ENCODE assay signal across 10 cellular contexts in genomic region chr22:29605236-29605850, GRCh38. TPM values are rescaled to one million over a fixed set of nuclear protein-coding genes. Genes with fewer than 3 reads are reported as not detected.
DNase-seq lines count a peak whose midpoint lies in the region; ATAC-seq, FAIRE-seq and TF ChIP-seq lines count a peak whose summit lies in the region.
"Had no signal": no experiment of that assay in that cellular context is flagged by ENCODE, and none has a peak within 500 bp of the region (broad histone marks: within the 10 kb centered on the region; RNA-seq: fewer than 3 reads in every experiment).

No MANE protein-coding gene starts in this region.

- POLR2A ChIA-PET in A673 (lab: Charles Lee; ENCODE audit: low non-redundant PET), result no interaction called here
- POLR2A ChIA-PET in activated CD4-positive, alpha-beta memory T cell treated with anti-CD3 and anti-CD28 coated beads, Interleukin-2, amount 10 ng/mL, durations not matched to agents 7 days and 5 days (lab: Charles Lee), result interaction anchor here (0.8 to 2.4 kb wide), 13 partner anchors 8 to 819 kb away, joined by 3 to 24 read pairs (median 5); partner anchors contain the start of genes AP1B1, ASCC2, THOC5 and UQCR10

- peaks cover 25% of the 10 kb centered on the region for H4K20me1 ChIP-seq in GM23338 (replicated peaks; ENCODE audit: insufficient read depth)
- H4K20me1 ChIP-seq in keratinocyte (ENCODE audit: control insufficient read depth, extremely low read depth, insufficient read depth, low read length), result no peaks in the 10 kb centered on the region

- H3K4me3 Mint-ChIP-seq in GM23338, result peak overlapping the region; percentile 83; the same call in 1 of the 3 replicates
- H3K4me3 Mint-ChIP-seq in activated CD4-positive, alpha-beta memory T cell treated with anti-CD3 and anti-CD28 coated beads, Interleukin-2, amount 10 ng/mL, durations not matched to agents 7 days and 5 days, result peak overlapping the region; percentile 78

- TF ChIP-seq EP300 in gastroesophageal sphincter (IDR thresholded peaks at IDR 0.05), result no peak

- WGBS in gastroesophageal sphincter (ENCODE audit: low coverage in 1 of 2), 2 donors, result 94 to 95% methylated on average over 5 to 13 of the region's 13 CpGs

- peaks cover 2% of the 10 kb centered on the region; the same call in 1 of the 3 replicates for H3K9me3 Mint-ChIP-seq in GM23338
- H3K9me3 Mint-ChIP-seq in activated CD4-positive, alpha-beta memory T cell treated with anti-CD3 and anti-CD28 coated beads, Interleukin-2, amount 10 ng/mL, durations not matched to agents 7 days and 5 days, result peaks cover 1% of the 10 kb centered on the region

- no peaks in the 10 kb centered on the region for H3K27me3 ChIP-seq in A673 (replicated peaks; ENCODE audit: insufficient read depth, low read depth, low read length, poor library complexity)
- no peaks in the 10 kb centered on the region for H3K27me3 ChIP-seq in GM23338 (ENCODE audit: insufficient read depth)
- H3K27me3 ChIP-seq in keratinocyte (ENCODE audit: control insufficient read depth, extremely low read depth, insufficient read depth, low read length), result no peaks in the 10 kb centered on the region
- no peaks in the 10 kb centered on the region for H3K27me3 ChIP-seq in gastroesophageal sphincter
- H3K27me3 ChIP-seq: suprapubic skin had no signal

- H3K36me3 Mint-ChIP-seq in GM23338 (ENCODE audit: low read depth), result no peaks in the 10 kb centered on the region
- H3K36me3 Mint-ChIP-seq in activated CD4-positive, alpha-beta memory T cell treated with anti-CD3 and anti-CD28 coated beads, Interleukin-2, amount 10 ng/mL, durations not matched to agents 7 days and 5 days (ENCODE audit: low read depth), result peaks cover 28% of the 10 kb centered on the region

- H3K4me3 ChIP-seq in A673 (ENCODE audit: low read depth, low read length, poor library complexity, severe bottlenecking) (peak overlapping the region; percentile 94), GM23338 (no peak overlapping the region), keratinocyte (ENCODE audit: control insufficient read depth in 2 of 3, extremely low read depth in 1 of 3, insufficient read depth in 2 of 3, low read depth in 1 of 3, low read length in 3 of 3) (peak overlapping the region; percentile 65 to 95 (median 76)), kidney (ENCODE audit: low read length in 2 of 2) (no peak overlapping the region), gastroesophageal sphincter (peak overlapping the region in 1 of 2 donors; percentile 75)

- BruUV-seq in A673 (replicated peaks; lab: Mats Ljungman, UMichigan), result no TSS peak

- H3K4me1 ChIP-seq in A673 (ENCODE audit: insufficient read depth, low read length, poor library complexity, severe bottlenecking) (peaks cover 7% of the 10 kb centered on the region), GM23338 (ENCODE audit: insufficient read depth) (peaks cover 26% of the 10 kb centered on the region), keratinocyte (ENCODE audit: control insufficient read depth, extremely low read depth, insufficient read depth, low read length) (peaks cover 17% of the 10 kb centered on the region), kidney (ENCODE audit: control insufficient read depth in 1 of 2, insufficient read depth in 1 of 2, low read depth in 1 of 2, low read length in 2 of 2) (peaks cover 0 to 9% of the 10 kb centered on the region in 2 donors), gastroesophageal sphincter (peaks cover 0 to 41% (median 4%) of the 10 kb centered on the region in 3 donors)

- DNase-seq in A673 (ENCODE audit: low spot score), result no peak
- DNase-seq in GM23338 (ENCODE audit: low spot score), result no peak
- DNase-seq in activated CD4-positive, alpha-beta memory T cell treated with anti-CD3 and anti-CD28 coated beads, Interleukin-2, amount 10 ng/mL, durations not matched to agents 7 days and 5 days, result no peak
- DNase-seq in keratinocyte (ENCODE audit: low read depth, low spot score), result no peak
- DNase-seq in kidney, result no peak

- peak overlapping the region; percentile 84 for H3K4me2 ChIP-seq in GM23338
- peak overlapping the region; percentile 99 for H3K4me2 ChIP-seq in keratinocyte (ENCODE audit: control insufficient read depth, extremely low read depth, insufficient read depth, low read depth, low read length)

- no peaks in the 10 kb centered on the region for H3K9me2 ChIP-seq in GM23338 (ENCODE audit: insufficient read depth)

- dilution Hi-C loops in keratinocyte (cut with MboI; ENCODE audit: extremely low pct_ligation_motif_present, low sequenced_read_pairs), result no loop called here

- no peak overlapping the region for H3K9ac ChIP-seq in keratinocyte (ENCODE audit: control insufficient read depth, extremely low read depth, insufficient read depth, low read length)
- no peak overlapping the region for H3K9ac ChIP-seq in kidney (ENCODE audit: low read length in 2 of 2)

- CTCF ChIA-PET in A673 (lab: Charles Lee), result no interaction called here
- CTCF ChIA-PET in activated CD4-positive, alpha-beta memory T cell treated with anti-CD3 and anti-CD28 coated beads, Interleukin-2, amount 10 ng/mL, durations not matched to agents 7 days and 5 days (lab: Charles Lee), result interaction anchor here (0.6 to 3.5 kb wide), 8 partner anchors 11 to 31 kb away, joined by 3 to 26 read pairs (median 4); no protein-coding TSS in a partner anchor

- no peaks in the 10 kb centered on the region for H3K9me1 ChIP-seq in keratinocyte (ENCODE audit: control insufficient read depth, extremely low read depth, insufficient read depth, low read length)

- H3K27ac Mint-ChIP-seq in GM23338, result no peak overlapping the region
- H3K27ac Mint-ChIP-seq in activated CD4-positive, alpha-beta memory T cell treated with anti-CD3 and anti-CD28 coated beads, Interleukin-2, amount 10 ng/mL, durations not matched to agents 7 days and 5 days, result peak overlapping the region; percentile 83

- TF ChIP-seq CTCF in A673 (conservative IDR thresholded peaks at IDR 0.05; ENCODE audit: low read depth, low read length) (no peak), GM23338 (conservative IDR thresholded peaks at IDR 0.05; ENCODE audit: low read depth in 2 of 2) (no peak), keratinocyte (optimal IDR thresholded peaks at IDR 0.05 in 1 of 3, IDR thresholded peaks at IDR 0.05 in 1 of 3, conservative IDR thresholded peaks at IDR 0.05 in 1 of 3; ENCODE audit: extremely low read depth in 1 of 3, insufficient read depth in 2 of 3, low read length in 3 of 3) (no peak), kidney (IDR thresholded peaks at IDR 0.05; ENCODE audit: borderline replicate concordance, extremely low read depth, insufficient read depth) (no peak), gastroesophageal sphincter (IDR thresholded peaks at IDR 0.05) (no peak)

- H2AFZ ChIP-seq in GM23338 (no peak overlapping the region), keratinocyte (ENCODE audit: control insufficient read depth, low read length) (no peak overlapping the region)

- H3K79me2 ChIP-seq in GM23338 (replicated peaks; ENCODE audit: insufficient read depth), result peaks cover 61% of the 10 kb centered on the region
- peaks cover 69% of the 10 kb centered on the region for H3K79me2 ChIP-seq in keratinocyte (ENCODE audit: control insufficient read depth, insufficient read depth, low read length)

- FAIRE-seq in keratinocyte (lab: Jason Lieb, UNC) (no peak), kidney (lab: Jason Lieb, UNC) (no peak)
- FAIRE-seq: D721Med had no signal

- intact Hi-C loops in A673 (cut with micrococcal nuclease; ENCODE audit: unreplicated experiment), result no loop called here
- intact Hi-C loops in kidney (cut with DNase I), result no loop called here

- peaks cover 5% of the 10 kb centered on the region; the same call in 1 of the 2 replicates for H3F3A ChIP-seq in GM23338 (replicated peaks; ENCODE audit: low read depth)

- peaks cover 14% of the 10 kb centered on the region; the same call in 2 of the 3 replicates for H3K4me1 Mint-ChIP-seq in GM23338
- H3K4me1 Mint-ChIP-seq in activated CD4-positive, alpha-beta memory T cell treated with anti-CD3 and anti-CD28 coated beads, Interleukin-2, amount 10 ng/mL, durations not matched to agents 7 days and 5 days, result peaks cover 27% of the 10 kb centered on the region

- peaks cover 10% of the 10 kb centered on the region for H3K27me3 Mint-ChIP-seq in GM23338 (ENCODE audit: insufficient read depth, low read depth, poor library complexity)
- no peaks in the 10 kb centered on the region for H3K27me3 Mint-ChIP-seq in activated CD4-positive, alpha-beta memory T cell treated with anti-CD3 and anti-CD28 coated beads, Interleukin-2, amount 10 ng/mL, durations not matched to agents 7 days and 5 days

- no peak overlapping the region for H3K27ac ChIP-seq in A673 (ENCODE audit: low read depth, low read length, poor library complexity, severe bottlenecking)
- no peak overlapping the region for H3K27ac ChIP-seq in GM23338 (ENCODE audit: low read depth)
- no peak overlapping the region for H3K27ac ChIP-seq in keratinocyte (ENCODE audit: control insufficient read depth, insufficient read depth, low read length)
- H3K27ac ChIP-seq in kidney (ENCODE audit: low read depth in 2 of 2, low read length in 2 of 2), result no peak overlapping the region
- H3K27ac ChIP-seq in gastroesophageal sphincter, result no peak overlapping the region
- H3K27ac ChIP-seq: suprapubic skin had no signal

- no peak for TF ChIP-seq POLR2A in gastroesophageal sphincter (IDR thresholded peaks at IDR 0.05)

- ATAC-seq in GM23338, result no peak
- ATAC-seq in HG03432 (IDR thresholded peaks at IDR 0.05; ENCODE audit: unreplicated experiment), result no peak
- no peak for ATAC-seq in gastroesophageal sphincter
- no peak for ATAC-seq in GM18861 (IDR thresholded peaks at IDR 0.05; ENCODE audit: unreplicated experiment)

- H3K9me3 ChIP-seq in A673 (ENCODE audit: low read depth, low read length, poor library complexity, severe bottlenecking) (no peaks in the 10 kb centered on the region), keratinocyte (ENCODE audit: control insufficient read depth, low read depth, low read length) (no peaks in the 10 kb centered on the region), kidney (ENCODE audit: control insufficient read depth in 1 of 2, low read length in 2 of 2) (no peaks in the 10 kb centered on the region), gastroesophageal sphincter (no peaks in the 10 kb centered on the region)
- H3K9me3 ChIP-seq: suprapubic skin had no signal

- H3K36me3 ChIP-seq in A673 (ENCODE audit: insufficient read depth, low read length, poor library complexity, severe bottlenecking) (no peaks in the 10 kb centered on the region), GM23338 (ENCODE audit: insufficient read depth) (no peaks in the 10 kb centered on the region; the same call in 1 of the 2 replicates), keratinocyte (ENCODE audit: control insufficient read depth in 2 of 2, extremely low read depth in 1 of 2, insufficient read depth in 2 of 2, low read length in 2 of 2) (peaks cover 3 to 14% of the 10 kb centered on the region in 2 experiments), kidney (ENCODE audit: control insufficient read depth in 1 of 2, insufficient read depth in 2 of 2, low read length in 2 of 2) (no peaks in the 10 kb centered on the region), gastroesophageal sphincter (no peaks in the 10 kb centered on the region)
- H3K36me3 ChIP-seq: suprapubic skin had no signal

RNA-seq across cellular contexts. Expression of gene NF2, which starts 1.9 kb away (rescaled TPM):
- total RNA-seq in A673 (2021), result 40.5 and 44.6 TPM in 2 replicates
- total RNA-seq in GM23338 (2014; rRNA removed; shearing (Covaris generic)), result 50.6 and 54.5 TPM in 2 replicates
- polyA plus RNA-seq in GM23338 (2016; fragmentation: Nextera tagmentation; extraction: Ambion mirVana), result 14.4 and 15.0 TPM in 2 replicates
- 10 to 100 TPM; 58.2 to 60.1 TPM for total RNA-seq in activated CD4-positive, alpha-beta memory T cell treated with anti-CD3 and anti-CD28 coated beads, Interleukin-2, amount 10 ng/mL, durations not matched to agents 7 days and 5 days
- polyA plus RNA-seq in keratinocyte, result 23.2 to 112 TPM (median 50.2 TPM) in 3 replicates
- 13.5 TPM for polyA plus RNA-seq in keratinocyte (2011; ENCODE audit: low read depth)
- 52.7 and 56.2 TPM in 2 replicates for polyA plus RNA-seq in keratinocyte (2011; cell fraction: cytosol; rRNA removed)
- polyA plus RNA-seq in keratinocyte (2011; cell fraction: nucleus; rRNA removed), result 72.7 and 76.5 TPM in 2 replicates
- polyA plus RNA-seq in keratinocyte (2012; ENCODE audit: low replicate concordance), result 17.9 and 74.8 TPM in 2 replicates
- 47.2 to 164 TPM (median 91.6 TPM) in 3 replicates for polyA minus RNA-seq in keratinocyte
- polyA minus RNA-seq in keratinocyte (2011; cell fraction: cytosol; rRNA and poly(A)+ RNA removed), result 77.5 TPM
- polyA minus RNA-seq in keratinocyte (2011; cell fraction: nucleus; rRNA and poly(A)+ RNA removed), result 46.5 and 81.8 TPM in 2 replicates
- 60.6 TPM for total RNA-seq in kidney
- polyA plus RNA-seq in kidney (ENCODE audit: insufficient read depth, low read depth, low replicate concordance), result 15.4 TPM
- total RNA-seq in gastroesophageal sphincter, result 10 to 100 TPM; 39.8 to 61.0 (median 45.1) TPM

RNA-seq across cellular contexts. Expression of gene NIPSNAP1, which starts 24.4 kb away (rescaled TPM):
- total RNA-seq in A673 (2021), result 49.7 and 75.2 TPM in 2 replicates
- total RNA-seq in GM23338 (2014; rRNA removed; shearing (Covaris generic)), result 136 and 154 TPM in 2 replicates
- 72.0 and 80.3 TPM in 2 replicates for polyA plus RNA-seq in GM23338 (2016; fragmentation: Nextera tagmentation; extraction: Ambion mirVana)
- total RNA-seq in activated CD4-positive, alpha-beta memory T cell treated with anti-CD3 and anti-CD28 coated beads, Interleukin-2, amount 10 ng/mL, durations not matched to agents 7 days and 5 days, result 10 to 100 TPM; 38.2 to 40.5 TPM
- polyA plus RNA-seq in keratinocyte, result 58.3 to 63.1 TPM (median 61.3 TPM) in 3 replicates
- polyA plus RNA-seq in keratinocyte (2011; ENCODE audit: low read depth), result 10.3 TPM
- 55.8 and 56.6 TPM in 2 replicates for polyA plus RNA-seq in keratinocyte (2011; cell fraction: cytosol; rRNA removed)
- polyA plus RNA-seq in keratinocyte (2011; cell fraction: nucleus; rRNA removed), result 38.1 and 43.8 TPM in 2 replicates
- polyA plus RNA-seq in keratinocyte (2012; ENCODE audit: low replicate concordance), result 20.6 and 59.3 TPM in 2 replicates
- 35.8 to 47.7 TPM (median 43.7 TPM) in 3 replicates for polyA minus RNA-seq in keratinocyte
- polyA minus RNA-seq in keratinocyte (2011; cell fraction: cytosol; rRNA and poly(A)+ RNA removed), result 50.1 TPM
- 15.6 and 23.6 TPM in 2 replicates for polyA minus RNA-seq in keratinocyte (2011; cell fraction: nucleus; rRNA and poly(A)+ RNA removed)
- 48.8 TPM for total RNA-seq in kidney
- polyA plus RNA-seq in kidney (ENCODE audit: insufficient read depth, low read depth, low replicate concordance), result 136 TPM
- total RNA-seq in gastroesophageal sphincter, result 10 to 100 TPM in 2 of 4 donors, 1 to 10 TPM in 2; 8.3 to 11.7 (median 10.6) TPM

RNA-seq across cellular contexts. Expression of gene THOC5, which starts 51.8 kb away (rescaled TPM):
- total RNA-seq in A673 (2021), result 101 and 113 TPM in 2 replicates
- total RNA-seq in GM23338 (2014; rRNA removed; shearing (Covaris generic)), result 50.3 and 53.4 TPM in 2 replicates
- 24.3 and 24.6 TPM in 2 replicates for polyA plus RNA-seq in GM23338 (2016; fragmentation: Nextera tagmentation; extraction: Ambion mirVana)
- 10 to 100 TPM; 41.6 to 56.2 TPM for total RNA-seq in activated CD4-positive, alpha-beta memory T cell treated with anti-CD3 and anti-CD28 coated beads, Interleukin-2, amount 10 ng/mL, durations not matched to agents 7 days and 5 days
- 34.1 to 35.6 TPM (median 35.4 TPM) in 3 replicates for polyA plus RNA-seq in keratinocyte
- polyA plus RNA-seq in keratinocyte (2011; ENCODE audit: low read depth), result 54.8 TPM
- 27.5 and 29.2 TPM in 2 replicates for polyA plus RNA-seq in keratinocyte (2011; cell fraction: cytosol; rRNA removed)
- 54.6 and 55.6 TPM in 2 replicates for polyA plus RNA-seq in keratinocyte (2011; cell fraction: nucleus; rRNA removed)
- 16.1 and 29.8 TPM in 2 replicates for polyA plus RNA-seq in keratinocyte (2012; ENCODE audit: low replicate concordance)
- 42.2 to 51.4 TPM (median 50.8 TPM) in 3 replicates for polyA minus RNA-seq in keratinocyte
- 27.0 TPM for polyA minus RNA-seq in keratinocyte (2011; cell fraction: cytosol; rRNA and poly(A)+ RNA removed)
- polyA minus RNA-seq in keratinocyte (2011; cell fraction: nucleus; rRNA and poly(A)+ RNA removed), result 28.4 and 47.7 TPM in 2 replicates
- total RNA-seq in kidney, result 37.9 TPM
- polyA plus RNA-seq in kidney (ENCODE audit: insufficient read depth, low read depth, low replicate concordance), result 23.1 TPM
- total RNA-seq in gastroesophageal sphincter, result 10 to 100 TPM; 46.0 to 91.4 (median 58.2) TPM

Comparison
In these comparisons a context has a peak if more than half of its experiments do, and no peak if none do; other contexts are left out.
1. H3K4me3 ChIP-seq: peak in A673 (single experiment) and keratinocyte (3 of 3); none in GM23338 (single experiment) and kidney (0 of 2).